1 cellular context compared by ENCODE assay signal in the genomic region with DNA sequence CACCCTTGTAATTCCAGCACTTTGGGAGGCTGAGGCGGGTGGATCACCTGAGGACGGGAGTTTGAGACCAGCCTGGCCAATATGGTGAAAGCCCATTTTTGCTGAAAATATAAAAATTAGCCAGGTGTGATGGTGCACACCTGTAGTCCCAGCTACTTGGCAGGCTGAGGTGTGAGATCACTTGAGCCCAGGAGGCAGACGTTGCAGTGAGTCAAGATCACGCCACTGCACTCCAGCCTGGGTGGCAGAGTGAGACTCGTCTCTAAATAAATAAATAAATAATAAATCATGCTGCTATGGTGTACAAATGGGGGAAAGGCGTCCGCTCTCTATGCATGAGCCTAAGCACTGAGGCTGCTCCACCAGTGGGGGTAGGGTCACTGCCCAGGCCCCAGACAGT. TPM values are rescaled to one million over a fixed set of nuclear protein-coding genes. Genes with fewer than 3 reads are reported as not detected.
"Had no signal": no experiment of that assay in that cellular context is flagged by ENCODE, and none has a peak within 500 bp of the region (broad histone marks: within the 10 kb centered on the region; RNA-seq: fewer than 3 reads in every experiment).

No MANE protein-coding gene starts in this region.

RNA-seq across cellular contexts. Expression of a gene that starts 38.4 kb away (rescaled TPM):
- total RNA-seq: activated naive CD8-positive, alpha-beta T cell treated with anti-CD3 and anti-CD28 coated beads for 36 hours had no signal
